8 cellular contexts compared by ENCODE assay signal in genomic region chr11:32960553-32961164, GRCh38. TPM values are rescaled to one million over a fixed set of nuclear protein-coding genes. Genes with fewer than 3 reads are reported as not detected.
DNase-seq lines count a peak whose midpoint lies in the region; ATAC-seq and TF ChIP-seq lines count a peak whose summit lies in the region.

No MANE protein-coding gene starts in this region.

- TF ChIP-seq CTCF in HL-60 (IDR thresholded peaks at IDR 0.05; ENCODE audit: insufficient read depth, low read length) (peak; percentile 24), esophagus squamous epithelium (IDR thresholded peaks at IDR 0.05) (peak; percentile 51 to 79 (median 62)), progenitor cell of endocrine pancreas (IDR thresholded peaks at IDR 0.05; ENCODE audit: unreplicated experiment) (peak; percentile 72), omental fat pad (IDR thresholded peaks at IDR 0.05) (no peak)

- no peak for ATAC-seq in omental fat pad (ENCODE audit: low FRiP score)

- no peak overlapping the region for H3K27ac Mint-ChIP-seq in progenitor cell of endocrine pancreas

- no peaks in the 10 kb centered on the region for H3K27me3 Mint-ChIP-seq in progenitor cell of endocrine pancreas

- H3K4me3 ChIP-seq in HL-60 (replicated peaks; ENCODE audit: insufficient read depth, low read length), result no peak overlapping the region
- H3K4me3 ChIP-seq in esophagus squamous epithelium, result no peak overlapping the region

- H3K4me1 Mint-ChIP-seq in progenitor cell of endocrine pancreas (ENCODE audit: low read depth), result no peaks in the 10 kb centered on the region

- H3K9me3 Mint-ChIP-seq in progenitor cell of endocrine pancreas (ENCODE audit: low read depth), result no peaks in the 10 kb centered on the region

- no peaks in the 10 kb centered on the region for H3K4me1 ChIP-seq in esophagus squamous epithelium

- 0 to 2% methylated on average over 1 of the region's 1 CpG for WGBS in esophagus squamous epithelium, 2 donors

- TF ChIP-seq POLR2A in esophagus squamous epithelium (IDR thresholded peaks at IDR 0.05), result no peak

- DNase-seq in D341Med (ENCODE audit: low spot score) (peak; percentile 25), HL-60 (ENCODE audit: low read depth in 1 of 2, low spot score in 1 of 2) (peak; percentile 8 to 12), RPMI7951 (ENCODE audit: low read depth) (peak; percentile 48), esophagus squamous epithelium (lab: John Stamatoyannopoulos, UW) (no peak), progenitor cell of endocrine pancreas (ENCODE audit: low spot score, unreplicated experiment) (no peak), omental fat pad (ENCODE audit: low spot score) (no peak), 8988T (no peak)
- DNase-seq in effector CD4-positive, alpha-beta T cell, result no peak

- no peaks in the 10 kb centered on the region for H3K27me3 ChIP-seq in HL-60 (ENCODE audit: insufficient read depth, poor library complexity, severe bottlenecking)
- H3K27me3 ChIP-seq in esophagus squamous epithelium, result no peaks in the 10 kb centered on the region

- intact Hi-C loops in esophagus squamous epithelium (cut with DNase I), result loop anchor here (5.0 kb wide), 1 partner anchor 107 kb away; no protein-coding TSS in a partner anchor

- H3K36me3 Mint-ChIP-seq in progenitor cell of endocrine pancreas (ENCODE audit: insufficient read depth), result peaks cover 12% of the 10 kb centered on the region

- H3K4me3 Mint-ChIP-seq in progenitor cell of endocrine pancreas (ENCODE audit: low read depth), result no peak overlapping the region

- H3K27ac ChIP-seq in HL-60 (replicated peaks) (no peak overlapping the region), esophagus squamous epithelium (no peak overlapping the region)

- H3K36me3 ChIP-seq in esophagus squamous epithelium, result peaks cover 0 to 90% (median 0%) of the 10 kb centered on the region in 3 donors

- H3K9me3 ChIP-seq in esophagus squamous epithelium, result no peaks in the 10 kb centered on the region

RNA-seq across cellular contexts. Expression of gene DEPDC7, which starts 55.0 kb away (rescaled TPM):
- total RNA-seq in RPMI7951 (2014; rRNA removed; shearing (Covaris generic)), result 14.7 TPM in 2 replicates
- total RNA-seq in esophagus squamous epithelium (1 to 10 TPM; 2.3 to 9.7 (median 6.8) TPM), progenitor cell of endocrine pancreas (1.7 and 2.1 TPM in 2 replicates), omental fat pad (1 to 10 TPM in 1 of 4 donors, under 1 TPM in 3; 0.46 to 1.8 (median 0.87) TPM)

Comparison
In these comparisons a context has a peak if more than half of its experiments do, and no peak if none do; other contexts are left out.
1. DNase-seq: peak in D341Med (single experiment), HL-60 (2 of 2) and RPMI7951 (single experiment); none in esophagus squamous epithelium (single experiment), progenitor cell of endocrine pancreas (single experiment), effector CD4-positive, alpha-beta T cell (single experiment), omental fat pad (single experiment) and 8988T (single experiment).
2. CTCF ChIP-seq: peak in HL-60 (single experiment), esophagus squamous epithelium (6 of 6) and progenitor cell of endocrine pancreas (single experiment); none in omental fat pad (0 of 3).